20 cellular contexts compared by ENCODE assay signal in the genomic region with DNA sequence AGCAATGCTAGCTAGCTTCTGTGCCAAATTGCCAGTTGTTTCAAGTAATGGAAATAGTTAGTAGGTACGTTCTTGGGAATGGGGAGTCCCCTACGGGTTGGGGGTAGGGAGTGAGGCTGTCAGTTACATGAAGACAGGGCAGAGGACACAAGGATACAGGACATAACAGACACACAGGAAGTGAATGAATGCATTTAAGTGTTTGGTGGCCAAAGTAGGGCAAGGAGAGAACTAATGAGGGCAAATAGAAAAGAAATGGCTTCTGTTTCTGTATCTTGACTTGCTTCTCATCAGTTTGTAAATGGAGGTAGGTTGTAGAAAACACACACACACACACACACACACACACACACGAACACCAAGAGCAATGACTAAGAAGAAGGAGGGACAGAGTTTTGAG.
"Had no signal": no experiment of that assay in that cellular context is flagged by ENCODE, and none has a peak within 500 bp of the region (broad histone marks: within the 10 kb centered on the region; RNA-seq: fewer than 3 reads in every experiment).

No MANE protein-coding gene starts in this region.

- H3K4me3 Mint-ChIP-seq: dendritic cell treated with granulocyte-macrophage colony-stimulating factor and Interleukin-4, amounts not matched to agents 40 ng/mL and 50 ng/mL, for 4 days; effector memory CD8-positive, alpha-beta T cell; nephron progenitor cell had no signal

- H3K27ac ChIP-seq: foreskin keratinocyte, left ventricle myocardium inferior, neutrophil, uterus had no signal

- H3K4me1 ChIP-seq: foreskin keratinocyte, left ventricle myocardium inferior, uterus had no signal

- DNase-seq: effector memory CD8-positive, alpha-beta T cell; immature natural killer cell; left ventricle myocardium inferior; mesendoderm; naive thymus-derived CD4-positive, alpha-beta T cell; nephron progenitor cell; posterior cingulate gyrus; spleen; stimulated activated CD4-positive, alpha-beta T cell treated with anti-CD3 and anti-CD28 coated beads, Interleukin-15, amount 100 ng/mL, for 24 hours; stimulated activated CD4-positive, alpha-beta T cell treated with anti-CD3 and anti-CD28 coated beads, Interleukin-1b, Interleukin-23, amount 100 ng/mL, for 48 hours; stimulated activated CD4-positive, alpha-beta T cell treated with anti-CD3 and anti-CD28 coated beads, Interleukin-4, amount 100 ng/mL, for 4 hours; stimulated activated naive CD4-positive, alpha-beta T cell treated with Interleukin-2 at 50 U/mL for 16 hours; uterus had no signal

- H3K9me3 Mint-ChIP-seq: dendritic cell treated with granulocyte-macrophage colony-stimulating factor and Interleukin-4, amounts not matched to agents 40 ng/mL and 50 ng/mL, for 4 days; effector memory CD8-positive, alpha-beta T cell; immature natural killer cell had no signal

- H3K4me3 ChIP-seq: left ventricle myocardium inferior, lung, spleen, uterus had no signal

- FAIRE-seq: colon, keratinocyte had no signal

- H3K27me3 Mint-ChIP-seq: dendritic cell treated with granulocyte-macrophage colony-stimulating factor and Interleukin-4, amounts not matched to agents 40 ng/mL and 50 ng/mL, for 4 days; effector memory CD8-positive, alpha-beta T cell had no signal

- ATAC-seq: effector memory CD8-positive, alpha-beta T cell; foreskin keratinocyte; naive thymus-derived CD4-positive, alpha-beta T cell; sciatic nerve had no signal

- H3K36me3 ChIP-seq: left ventricle myocardium inferior, neutrophil, spleen, uterus had no signal

- H3K27me3 ChIP-seq: foreskin keratinocyte, neutrophil, spleen, uterus had no signal

- H3K9me3 ChIP-seq: left ventricle myocardium inferior, neutrophil, spleen, uterus had no signal

- H3K27ac Mint-ChIP-seq: dendritic cell treated with granulocyte-macrophage colony-stimulating factor and Interleukin-4, amounts not matched to agents 40 ng/mL and 50 ng/mL, for 4 days; effector memory CD8-positive, alpha-beta T cell; nephron progenitor cell had no signal
